ENCODE assay signal across 1 cellular context in genomic region chrX:33188286-33188685, GRCh38.
TF ChIP-seq lines count a peak whose summit lies in the region.

No MANE protein-coding gene starts in this region.

TF ChIP-seq in H1, 55 proteins besides CTCF, POLR2A, EP300 and RAD21 (continued from another document):
- no peak for TF ChIP-seq GABPA (IDR thresholded peaks at IDR 0.05; ENCODE audit: borderline replicate concordance, insufficient read depth, low read length)
